In genomic region chr19:940591-941291, GRCh38 we compare ENCODE assay signal across 8 cellular contexts. TPM values are rescaled to one million over a fixed set of nuclear protein-coding genes. Genes with fewer than 3 reads are reported as not detected.
DNase-seq lines count a peak whose midpoint lies in the region; ATAC-seq lines count a peak whose summit lies in the region.

No MANE protein-coding gene starts in this region.

- DNase-seq in NCI-H510A treated with DMSO at 0.1 percent for 48 hours (lab: John Stamatoyannopoulos, UW) (peak; percentile 26), NCI-H510A (lab: John Stamatoyannopoulos, UW) (no peak), NCI-H2227 treated with DMSO at 0.1 percent for 48 hours (lab: John Stamatoyannopoulos, UW) (peak; percentile 11), activated T-cell treated with anti-CD3 and anti-CD28 coated beads for 24 hours (ENCODE audit: low read depth) (peak; percentile 37), nucleus accumbens (lab: John Stamatoyannopoulos, UW) (peak in 52 of 56 donors; percentile 14 to 82 (median 58)), ureter (ENCODE audit: low spot score) (peak; percentile 83)

- ATAC-seq in esophagus mucosa (peak; percentile 88), GM19395 (IDR thresholded peaks at IDR 0.05; ENCODE audit: unreplicated experiment) (no peak)

RNA-seq across cellular contexts. Expression of gene ARID3A, which starts 14.9 kb away (rescaled TPM):
- 6.9 TPM for total RNA-seq in esophagus mucosa
- 8.4 TPM for total RNA-seq in ureter

RNA-seq across cellular contexts. Expression of gene KISS1R, which starts 23.6 kb away (rescaled TPM):
- total RNA-seq in esophagus mucosa: not detected
- not detected for total RNA-seq in ureter

RNA-seq across cellular contexts. Expression of gene R3HDM4, which starts 27.7 kb away (rescaled TPM):
- total RNA-seq in esophagus mucosa (59.2 TPM), ureter (69.5 TPM)

RNA-seq across cellular contexts. Expression of gene WDR18, which starts 43.4 kb away (rescaled TPM):
- total RNA-seq in esophagus mucosa (41.2 TPM), ureter (36.6 TPM)

RNA-seq across cellular contexts. Expression of gene RNU6-9, which starts 47.5 kb away (rescaled TPM):
- total RNA-seq in esophagus mucosa: not detected
- not detected for total RNA-seq in ureter
